In genomic region chr10:25425776-25426175, GRCh38 we compare ENCODE assay signal across 3 cellular contexts.
"Had no signal": no experiment of that assay in that cellular context is flagged by ENCODE, and none has a peak within 500 bp of the region (broad histone marks: within the 10 kb centered on the region; RNA-seq: fewer than 3 reads in every experiment).

No MANE protein-coding gene starts in this region.

- H3K4me3 ChIP-seq: GM12878 had no signal

- ATAC-seq: GM12878 had no signal

- DNase-seq: GDM1, GF-D8 had no signal
